1 cellular context compared by ENCODE assay signal in the genomic region with DNA sequence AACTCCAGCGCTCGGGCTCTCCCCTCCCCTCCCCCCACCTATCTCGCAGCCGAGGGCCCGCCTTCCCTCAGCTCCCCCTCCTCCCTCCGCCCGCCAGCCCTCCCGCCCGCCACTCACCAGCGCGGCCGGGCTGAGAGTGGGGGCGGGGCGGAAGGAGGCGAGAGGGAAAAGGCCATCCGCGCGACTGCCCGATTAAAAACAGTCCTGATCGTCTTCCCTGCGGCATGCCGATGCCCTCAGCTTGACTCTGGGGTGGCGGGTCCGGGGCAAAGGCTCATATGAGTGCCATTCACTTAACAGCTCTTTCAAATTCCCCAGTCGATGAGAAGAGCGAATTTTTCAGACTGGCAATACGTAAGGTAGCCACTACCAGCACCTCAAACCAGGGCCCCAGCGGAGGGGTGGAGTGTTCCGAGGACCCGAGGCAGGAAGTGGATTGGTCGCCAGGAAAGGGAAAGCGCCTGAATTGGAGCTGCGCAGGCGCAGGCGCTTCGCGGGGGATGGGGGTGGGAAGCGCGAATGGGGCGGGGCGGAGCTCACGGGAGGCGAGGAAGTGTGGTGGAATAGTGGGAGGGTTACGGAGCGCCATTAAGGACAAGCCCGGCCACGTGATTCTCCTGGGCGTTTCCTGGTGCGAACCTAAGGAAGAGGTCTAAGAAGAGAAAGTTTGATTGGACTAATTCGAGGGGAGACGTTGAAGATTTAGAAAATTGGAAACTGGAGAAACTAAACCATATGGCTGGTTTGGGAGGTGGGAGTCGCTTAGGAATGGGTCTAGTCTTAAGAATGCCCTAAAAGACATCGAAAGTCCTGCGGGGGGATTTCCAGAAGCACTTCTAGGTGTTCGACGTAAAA.
TF ChIP-seq lines count a peak whose summit lies in the region.

A gene with protein sequence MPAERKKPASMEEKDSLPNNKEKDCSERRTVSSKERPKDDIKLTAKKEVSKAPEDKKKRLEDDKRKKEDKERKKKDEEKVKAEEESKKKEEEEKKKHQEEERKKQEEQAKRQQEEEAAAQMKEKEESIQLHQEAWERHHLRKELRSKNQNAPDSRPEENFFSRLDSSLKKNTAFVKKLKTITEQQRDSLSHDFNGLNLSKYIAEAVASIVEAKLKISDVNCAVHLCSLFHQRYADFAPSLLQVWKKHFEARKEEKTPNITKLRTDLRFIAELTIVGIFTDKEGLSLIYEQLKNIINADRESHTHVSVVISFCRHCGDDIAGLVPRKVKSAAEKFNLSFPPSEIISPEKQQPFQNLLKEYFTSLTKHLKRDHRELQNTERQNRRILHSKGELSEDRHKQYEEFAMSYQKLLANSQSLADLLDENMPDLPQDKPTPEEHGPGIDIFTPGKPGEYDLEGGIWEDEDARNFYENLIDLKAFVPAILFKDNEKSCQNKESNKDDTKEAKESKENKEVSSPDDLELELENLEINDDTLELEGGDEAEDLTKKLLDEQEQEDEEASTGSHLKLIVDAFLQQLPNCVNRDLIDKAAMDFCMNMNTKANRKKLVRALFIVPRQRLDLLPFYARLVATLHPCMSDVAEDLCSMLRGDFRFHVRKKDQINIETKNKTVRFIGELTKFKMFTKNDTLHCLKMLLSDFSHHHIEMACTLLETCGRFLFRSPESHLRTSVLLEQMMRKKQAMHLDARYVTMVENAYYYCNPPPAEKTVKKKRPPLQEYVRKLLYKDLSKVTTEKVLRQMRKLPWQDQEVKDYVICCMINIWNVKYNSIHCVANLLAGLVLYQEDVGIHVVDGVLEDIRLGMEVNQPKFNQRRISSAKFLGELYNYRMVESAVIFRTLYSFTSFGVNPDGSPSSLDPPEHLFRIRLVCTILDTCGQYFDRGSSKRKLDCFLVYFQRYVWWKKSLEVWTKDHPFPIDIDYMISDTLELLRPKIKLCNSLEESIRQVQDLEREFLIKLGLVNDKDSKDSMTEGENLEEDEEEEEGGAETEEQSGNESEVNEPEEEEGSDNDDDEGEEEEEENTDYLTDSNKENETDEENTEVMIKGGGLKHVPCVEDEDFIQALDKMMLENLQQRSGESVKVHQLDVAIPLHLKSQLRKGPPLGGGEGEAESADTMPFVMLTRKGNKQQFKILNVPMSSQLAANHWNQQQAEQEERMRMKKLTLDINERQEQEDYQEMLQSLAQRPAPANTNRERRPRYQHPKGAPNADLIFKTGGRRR (minus strand): TSS at position 13 of the 855 bp plus-strand sequence. CDS start 7,386 bp downstream, outside the sequence.

TF ChIP-seq in HEK293, 187 proteins besides CTCF, POLR2A, EP300 and RAD21 (continued from another document and continues in another):
- TF ChIP-seq, protein P1, sequence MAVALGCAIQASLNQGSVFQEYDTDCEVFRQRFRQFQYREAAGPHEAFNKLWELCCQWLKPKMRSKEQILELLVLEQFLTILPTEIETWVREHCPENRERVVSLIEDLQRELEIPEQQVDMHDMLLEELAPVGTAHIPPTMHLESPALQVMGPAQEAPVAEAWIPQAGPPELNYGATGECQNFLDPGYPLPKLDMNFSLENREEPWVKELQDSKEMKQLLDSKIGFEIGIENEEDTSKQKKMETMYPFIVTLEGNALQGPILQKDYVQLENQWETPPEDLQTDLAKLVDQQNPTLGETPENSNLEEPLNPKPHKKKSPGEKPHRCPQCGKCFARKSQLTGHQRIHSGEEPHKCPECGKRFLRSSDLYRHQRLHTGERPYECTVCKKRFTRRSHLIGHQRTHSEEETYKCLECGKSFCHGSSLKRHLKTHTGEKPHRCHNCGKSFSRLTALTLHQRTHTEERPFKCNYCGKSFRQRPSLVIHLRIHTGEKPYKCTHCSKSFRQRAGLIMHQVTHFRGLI (tag by site-specific recombination; IDR thresholded peaks at IDR 0.05) = peak; percentile 21; the same call in 1 of the 2 replicates
- TF ChIP-seq ZNF10 (tag by site-specific recombination; IDR thresholded peaks at IDR 0.05) (no peak), ZNF623 (tag by site-specific recombination; IDR thresholded peaks at IDR 0.05) (no peak), ZNF571 (tag by site-specific recombination; IDR thresholded peaks at IDR 0.05) (no peak), ZNF350 (tag by site-specific recombination; IDR thresholded peaks at IDR 0.05) (no peak), SP2 (tag by site-specific recombination; IDR thresholded peaks at IDR 0.05) (peak; percentile 93), SETDB1 (IDR thresholded peaks at IDR 0.05; ENCODE audit: insufficient read length, low read length) (no peak), ZNF600 (tag by site-specific recombination; IDR thresholded peaks at IDR 0.05) (peak; percentile 99), ZNF707 (tag by site-specific recombination; IDR thresholded peaks at IDR 0.05) (no peak), ZNF16 (tag by site-specific recombination; IDR thresholded peaks at IDR 0.05; ENCODE audit: low read depth) (no peak), MEIS1 (CRISPR knock-in tag; IDR thresholded peaks at IDR 0.05; ENCODE audit: borderline replicate concordance) (no peak), SCRT1 (tag by site-specific recombination; IDR thresholded peaks at IDR 0.05; ENCODE audit: borderline replicate concordance) (no peak), ZNF658 (tag by site-specific recombination; IDR thresholded peaks at IDR 0.05) (no peak), ZNF140 (tag by site-specific recombination; IDR thresholded peaks at IDR 0.05) (no peak), ZFP69B (tag by site-specific recombination; IDR thresholded peaks at IDR 0.05) (no peak), SP7 (tag by site-specific recombination; IDR thresholded peaks at IDR 0.05) (no peak; the same call in 1 of the 2 replicates), ZBTB17 (tag by site-specific recombination; IDR thresholded peaks at IDR 0.05) (peak; percentile 82), ZNF24 (tag by site-specific recombination; IDR thresholded peaks at IDR 0.05) (no peak), WT1 (tag by site-specific recombination; IDR thresholded peaks at IDR 0.05) (no peak), ZNF266 (tag by site-specific recombination; IDR thresholded peaks at IDR 0.05; ENCODE audit: low read depth) (no peak), KLF16 (tag by site-specific recombination; IDR thresholded peaks at IDR 0.05) (peak; percentile 94), ZNF558 (tag by site-specific recombination; IDR thresholded peaks at IDR 0.05) (no peak; the same call in 1 of the 2 replicates), ZSCAN23 (tag by site-specific recombination; IDR thresholded peaks at IDR 0.05) (no peak), ZNF292 (tag by site-specific recombination; IDR thresholded peaks at IDR 0.05; ENCODE audit: borderline replicate concordance, low read depth) (no peak), ZNF416 (tag by site-specific recombination; IDR thresholded peaks at IDR 0.05) (no peak), ZNF423 (tag by site-specific recombination; IDR thresholded peaks at IDR 0.05) (no peak), RBAK (tag by site-specific recombination; IDR thresholded peaks at IDR 0.05) (no peak), MZF1 (tag by site-specific recombination; IDR thresholded peaks at IDR 0.05; ENCODE audit: borderline replicate concordance) (no peak), ZNF670 (tag by site-specific recombination; IDR thresholded peaks at IDR 0.05; ENCODE audit: low read depth) (no peak), ZNF404 (tag by site-specific recombination; IDR thresholded peaks at IDR 0.05) (no peak), ZNF433 (tag by site-specific recombination; IDR thresholded peaks at IDR 0.05; ENCODE audit: low read depth) (no peak), ZBTB8A (tag by site-specific recombination; IDR thresholded peaks at IDR 0.05) (peak; percentile 87), ZNF701 (tag by site-specific recombination; IDR thresholded peaks at IDR 0.05) (no peak), PRDM1 (tag by site-specific recombination; IDR thresholded peaks at IDR 0.05) (0 out of 2 replicates have a peak, but pooled peaks have one; percentile 5), BCL11B (tag by site-specific recombination; IDR thresholded peaks at IDR 0.05; ENCODE audit: low read depth) (no peak), TCF7L2 (IDR thresholded peaks at IDR 0.05; ENCODE audit: borderline replicate concordance, low read depth, low read length) (no peak), GFI1B (tag by site-specific recombination; IDR thresholded peaks at IDR 0.05) (no peak), ZXDB (tag by site-specific recombination; IDR thresholded peaks at IDR 0.05) (peak; percentile 73)
- TF ChIP-seq, protein P2, sequence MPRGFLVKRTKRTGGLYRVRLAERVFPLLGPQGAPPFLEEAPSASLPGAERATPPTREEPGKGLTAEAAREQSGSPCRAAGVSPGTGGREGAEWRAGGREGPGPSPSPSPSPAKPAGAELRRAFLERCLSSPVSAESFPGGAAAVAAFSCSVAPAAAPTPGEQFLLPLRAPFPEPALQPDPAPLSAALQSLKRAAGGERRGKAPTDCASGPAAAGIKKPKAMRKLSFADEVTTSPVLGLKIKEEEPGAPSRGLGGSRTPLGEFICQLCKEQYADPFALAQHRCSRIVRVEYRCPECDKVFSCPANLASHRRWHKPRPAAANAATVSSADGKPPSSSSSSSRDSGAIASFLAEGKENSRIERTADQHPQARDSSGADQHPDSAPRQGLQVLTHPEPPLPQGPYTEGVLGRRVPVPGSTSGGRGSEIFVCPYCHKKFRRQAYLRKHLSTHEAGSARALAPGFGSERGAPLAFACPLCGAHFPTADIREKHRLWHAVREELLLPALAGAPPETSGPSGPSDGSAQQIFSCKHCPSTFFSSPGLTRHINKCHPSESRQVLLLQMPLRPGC (tag by site-specific recombination; IDR thresholded peaks at IDR 0.05) = peak; percentile 13
- TF ChIP-seq, protein P3, sequence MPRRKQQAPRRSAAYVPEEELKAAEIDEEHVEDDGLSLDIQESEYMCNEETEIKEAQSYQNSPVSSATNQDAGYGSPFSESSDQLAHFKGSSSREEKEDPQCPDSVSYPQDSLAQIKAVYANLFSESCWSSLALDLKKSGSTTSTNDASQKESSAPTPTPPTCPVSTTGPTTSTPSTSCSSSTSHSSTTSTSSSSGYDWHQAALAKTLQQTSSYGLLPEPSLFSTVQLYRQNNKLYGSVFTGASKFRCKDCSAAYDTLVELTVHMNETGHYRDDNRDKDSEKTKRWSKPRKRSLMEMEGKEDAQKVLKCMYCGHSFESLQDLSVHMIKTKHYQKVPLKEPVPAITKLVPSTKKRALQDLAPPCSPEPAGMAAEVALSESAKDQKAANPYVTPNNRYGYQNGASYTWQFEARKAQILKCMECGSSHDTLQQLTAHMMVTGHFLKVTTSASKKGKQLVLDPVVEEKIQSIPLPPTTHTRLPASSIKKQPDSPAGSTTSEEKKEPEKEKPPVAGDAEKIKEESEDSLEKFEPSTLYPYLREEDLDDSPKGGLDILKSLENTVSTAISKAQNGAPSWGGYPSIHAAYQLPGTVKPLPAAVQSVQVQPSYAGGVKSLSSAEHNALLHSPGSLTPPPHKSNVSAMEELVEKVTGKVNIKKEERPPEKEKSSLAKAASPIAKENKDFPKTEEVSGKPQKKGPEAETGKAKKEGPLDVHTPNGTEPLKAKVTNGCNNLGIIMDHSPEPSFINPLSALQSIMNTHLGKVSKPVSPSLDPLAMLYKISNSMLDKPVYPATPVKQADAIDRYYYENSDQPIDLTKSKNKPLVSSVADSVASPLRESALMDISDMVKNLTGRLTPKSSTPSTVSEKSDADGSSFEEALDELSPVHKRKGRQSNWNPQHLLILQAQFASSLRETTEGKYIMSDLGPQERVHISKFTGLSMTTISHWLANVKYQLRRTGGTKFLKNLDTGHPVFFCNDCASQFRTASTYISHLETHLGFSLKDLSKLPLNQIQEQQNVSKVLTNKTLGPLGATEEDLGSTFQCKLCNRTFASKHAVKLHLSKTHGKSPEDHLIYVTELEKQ (tag by site-specific recombination; IDR thresholded peaks at IDR 0.05; ENCODE audit: borderline replicate concordance) = no peak
- TF ChIP-seq, protein P4, sequence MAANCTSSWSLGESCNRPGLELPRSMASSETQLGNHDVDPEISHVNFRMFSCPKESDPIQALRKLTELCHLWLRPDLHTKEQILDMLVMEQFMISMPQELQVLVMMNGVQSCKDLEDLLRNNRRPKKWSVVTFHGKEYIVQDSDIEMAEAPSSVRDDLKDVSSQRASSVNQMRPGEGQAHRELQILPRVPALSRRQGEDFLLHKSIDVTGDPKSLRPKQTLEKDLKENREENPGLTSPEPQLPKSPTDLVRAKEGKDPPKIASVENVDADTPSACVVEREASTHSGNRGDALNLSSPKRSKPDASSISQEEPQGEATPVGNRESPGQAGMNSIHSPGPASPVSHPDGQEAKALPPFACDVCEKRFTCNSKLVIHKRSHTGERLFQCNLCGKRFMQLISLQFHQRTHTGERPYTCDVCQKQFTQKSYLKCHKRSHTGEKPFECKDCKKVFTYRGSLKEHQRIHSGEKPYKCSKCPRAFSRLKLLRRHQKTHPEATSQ (tag by site-specific recombination; IDR thresholded peaks at IDR 0.05) = no peak
- TF ChIP-seq, protein P5, sequence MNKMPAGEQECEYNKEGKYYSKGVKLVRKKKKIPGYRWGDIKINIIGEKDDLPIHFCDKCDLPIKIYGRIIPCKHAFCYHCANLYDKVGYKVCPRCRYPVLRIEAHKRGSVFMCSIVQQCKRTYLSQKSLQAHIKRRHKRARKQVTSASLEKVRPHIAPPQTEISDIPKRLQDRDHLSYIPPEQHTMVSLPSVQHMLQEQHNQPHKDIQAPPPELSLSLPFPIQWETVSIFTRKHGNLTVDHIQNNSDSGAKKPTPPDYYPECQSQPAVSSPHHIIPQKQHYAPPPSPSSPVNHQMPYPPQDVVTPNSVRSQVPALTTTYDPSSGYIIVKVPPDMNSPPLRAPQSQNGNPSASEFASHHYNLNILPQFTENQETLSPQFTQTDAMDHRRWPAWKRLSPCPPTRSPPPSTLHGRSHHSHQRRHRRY (tag by site-specific recombination; IDR thresholded peaks at IDR 0.05) = no peak
- TF ChIP-seq, protein P6, sequence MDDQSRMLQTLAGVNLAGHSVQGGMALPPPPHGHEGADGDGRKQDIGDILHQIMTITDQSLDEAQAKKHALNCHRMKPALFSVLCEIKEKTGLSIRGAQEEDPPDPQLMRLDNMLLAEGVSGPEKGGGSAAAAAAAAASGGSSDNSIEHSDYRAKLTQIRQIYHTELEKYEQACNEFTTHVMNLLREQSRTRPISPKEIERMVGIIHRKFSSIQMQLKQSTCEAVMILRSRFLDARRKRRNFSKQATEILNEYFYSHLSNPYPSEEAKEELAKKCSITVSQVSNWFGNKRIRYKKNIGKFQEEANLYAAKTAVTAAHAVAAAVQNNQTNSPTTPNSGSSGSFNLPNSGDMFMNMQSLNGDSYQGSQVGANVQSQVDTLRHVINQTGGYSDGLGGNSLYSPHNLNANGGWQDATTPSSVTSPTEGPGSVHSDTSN (CRISPR knock-in tag; IDR thresholded peaks at IDR 0.05) = no peak
- TF ChIP-seq, protein P7, sequence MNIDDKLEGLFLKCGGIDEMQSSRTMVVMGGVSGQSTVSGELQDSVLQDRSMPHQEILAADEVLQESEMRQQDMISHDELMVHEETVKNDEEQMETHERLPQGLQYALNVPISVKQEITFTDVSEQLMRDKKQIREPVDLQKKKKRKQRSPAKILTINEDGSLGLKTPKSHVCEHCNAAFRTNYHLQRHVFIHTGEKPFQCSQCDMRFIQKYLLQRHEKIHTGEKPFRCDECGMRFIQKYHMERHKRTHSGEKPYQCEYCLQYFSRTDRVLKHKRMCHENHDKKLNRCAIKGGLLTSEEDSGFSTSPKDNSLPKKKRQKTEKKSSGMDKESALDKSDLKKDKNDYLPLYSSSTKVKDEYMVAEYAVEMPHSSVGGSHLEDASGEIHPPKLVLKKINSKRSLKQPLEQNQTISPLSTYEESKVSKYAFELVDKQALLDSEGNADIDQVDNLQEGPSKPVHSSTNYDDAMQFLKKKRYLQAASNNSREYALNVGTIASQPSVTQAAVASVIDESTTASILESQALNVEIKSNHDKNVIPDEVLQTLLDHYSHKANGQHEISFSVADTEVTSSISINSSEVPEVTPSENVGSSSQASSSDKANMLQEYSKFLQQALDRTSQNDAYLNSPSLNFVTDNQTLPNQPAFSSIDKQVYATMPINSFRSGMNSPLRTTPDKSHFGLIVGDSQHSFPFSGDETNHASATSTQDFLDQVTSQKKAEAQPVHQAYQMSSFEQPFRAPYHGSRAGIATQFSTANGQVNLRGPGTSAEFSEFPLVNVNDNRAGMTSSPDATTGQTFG (tag by site-specific recombination; IDR thresholded peaks at IDR 0.05; ENCODE audit: borderline replicate concordance) = no peak
